Comparison of ENCODE assay signal across 12 cellular contexts in genomic region chr7:99126921-99127553, GRCh38. TPM values are rescaled to one million over a fixed set of nuclear protein-coding genes. Genes with fewer than 3 reads are reported as not detected.
DNase-seq lines count a peak whose midpoint lies in the region; ATAC-seq and TF ChIP-seq lines count a peak whose summit lies in the region.
"Had no signal": no experiment of that assay in that cellular context is flagged by ENCODE, and none has a peak within 500 bp of the region (broad histone marks: within the 10 kb centered on the region; RNA-seq: fewer than 3 reads in every experiment).

No MANE protein-coding gene starts in this region.

- no peak for TF ChIP-seq CTCF in endodermal cell (conservative IDR thresholded peaks at IDR 0.05)

- no peak overlapping the region for H3K4me3 ChIP-seq in endodermal cell (ENCODE audit: low read length)
- no peak overlapping the region for H3K4me3 ChIP-seq in mesendoderm (ENCODE audit: low read length)

- peak overlapping the region; percentile 19 for H3K27ac Mint-ChIP-seq in endodermal cell

- DNase-seq in AG20443 (ENCODE audit: low spot score) (peak; percentile 23), NOMO-1 treated with DMSO at 0.1 percent for 48 hours (lab: John Stamatoyannopoulos, UW; ENCODE audit: unreplicated experiment) (peak; percentile 79), endodermal cell (peak; percentile 64), mesendoderm (peak; percentile 64), NCI-H526 (lab: John Stamatoyannopoulos, UW) (no peak)
- no peak for DNase-seq in activated T-cell treated with anti-CD3 and anti-CD28 coated beads, Interleukin-2, amount 50 U/mL, for 4 hours
- no peak for DNase-seq in activated CD4-positive, CD25-positive, alpha-beta regulatory T cell treated with anti-CD3 and anti-CD28 coated beads, Interleukin-2, amount 50 U/mL, for 72 hours
- DNase-seq: cerebellar nuclear complex, hippocampal formation, NCI-H1105, NCI-H82 had no signal

- no peak overlapping the region for H4K5ac ChIP-seq in mesendoderm (ENCODE audit: low read length)

- H2BK15ac ChIP-seq in mesendoderm (replicated peaks; ENCODE audit: low read depth): no peak overlapping the region

- no peaks in the 10 kb centered on the region for H3K27me3 Mint-ChIP-seq in endodermal cell (ENCODE audit: insufficient read depth)
- no peaks in the 10 kb centered on the region for H3K27me3 Mint-ChIP-seq in activated T-cell treated with anti-CD3 and anti-CD28 coated beads, Interleukin-2, amount 50 U/mL, for 4 hours (ENCODE audit: low read depth)

- no peak overlapping the region for H4K8ac ChIP-seq in mesendoderm (ENCODE audit: low read depth, low read length)

- no peak overlapping the region for H3K56ac ChIP-seq in mesendoderm (ENCODE audit: low read length)

- peaks cover 57% of the 10 kb centered on the region for H3K79me2 ChIP-seq in mesendoderm (ENCODE audit: control insufficient read depth, insufficient read depth, low read length)

- H3K36me3 Mint-ChIP-seq in endodermal cell (ENCODE audit: low read depth): no peaks in the 10 kb centered on the region
- no peaks in the 10 kb centered on the region for H3K36me3 Mint-ChIP-seq in activated T-cell treated with anti-CD3 and anti-CD28 coated beads, Interleukin-2, amount 50 U/mL, for 4 hours (ENCODE audit: insufficient read depth)

- peaks cover 18% of the 10 kb centered on the region for H3K4me1 Mint-ChIP-seq in endodermal cell
- peaks cover 37% of the 10 kb centered on the region for H3K4me1 Mint-ChIP-seq in activated T-cell treated with anti-CD3 and anti-CD28 coated beads, Interleukin-2, amount 50 U/mL, for 4 hours (ENCODE audit: low read depth)

- no peaks in the 10 kb centered on the region for H3K9me3 ChIP-seq in endodermal cell (ENCODE audit: control insufficient read depth, low read length)

- WGBS in endodermal cell (ENCODE audit: insufficient coverage in 1 of 2, insufficient read length in 1 of 2), 2 experiments: 84 to 86% methylated on average over 4 to 14 of the region's 14 CpGs
- WGBS in mesendoderm (ENCODE audit: extremely low coverage, insufficient coverage, low lambda C conversion rate): no CpG with 5 or more reads among the region's 14 CpGs

- H3K27me3 ChIP-seq in endodermal cell (ENCODE audit: control insufficient read depth, insufficient read depth, low read length, poor library complexity, severe bottlenecking) (no peaks in the 10 kb centered on the region), mesendoderm (ENCODE audit: insufficient read depth, low read length, poor library complexity) (no peaks in the 10 kb centered on the region)

- no peak overlapping the region for H3K23ac ChIP-seq in mesendoderm (ENCODE audit: low read length)

- no peak overlapping the region for H3K4me2 ChIP-seq in mesendoderm (ENCODE audit: low read length)

- no peak overlapping the region for H2BK5ac ChIP-seq in mesendoderm (ENCODE audit: low read length)

- H3K36me3 ChIP-seq in endodermal cell (ENCODE audit: control insufficient read depth, insufficient read depth, low read length): no peaks in the 10 kb centered on the region
- no peaks in the 10 kb centered on the region for H3K36me3 ChIP-seq in mesendoderm (ENCODE audit: control insufficient read depth, insufficient read depth, low read length)

- no peak overlapping the region for H3K9ac ChIP-seq in endodermal cell (ENCODE audit: extremely low read depth, low read length, poor library complexity, severe bottlenecking)
- no peak overlapping the region for H3K9ac ChIP-seq in mesendoderm (ENCODE audit: low read length)

- no peak overlapping the region for H3K4me3 Mint-ChIP-seq in endodermal cell
- H3K4me3 Mint-ChIP-seq in activated T-cell treated with anti-CD3 and anti-CD28 coated beads, Interleukin-2, amount 50 U/mL, for 4 hours: no peak overlapping the region

- H3K9me3 Mint-ChIP-seq in endodermal cell: no peaks in the 10 kb centered on the region
- H3K9me3 Mint-ChIP-seq in activated T-cell treated with anti-CD3 and anti-CD28 coated beads, Interleukin-2, amount 50 U/mL, for 4 hours: no peaks in the 10 kb centered on the region

- no peak overlapping the region for H3K27ac ChIP-seq in endodermal cell (ENCODE audit: low read depth, low read length)
- no peak overlapping the region for H3K27ac ChIP-seq in mesendoderm (ENCODE audit: low read depth, low read length)

- H3K79me1 ChIP-seq in mesendoderm (ENCODE audit: low read length): peaks cover 22% of the 10 kb centered on the region

- no peak overlapping the region for H2BK120ac ChIP-seq in mesendoderm (ENCODE audit: low read depth, low read length)

- no peak for ATAC-seq in activated T-cell treated with anti-CD3 and anti-CD28 coated beads, Interleukin-2, amount 50 U/mL, for 4 hours
- ATAC-seq in HG03520 (IDR thresholded peaks at IDR 0.05; ENCODE audit: unreplicated experiment): no peak

- no peak overlapping the region for H3K18ac ChIP-seq in mesendoderm (ENCODE audit: low read length)

- no peak overlapping the region for H2AK5ac ChIP-seq in mesendoderm (ENCODE audit: low read length)

- no peak overlapping the region for H3K4ac ChIP-seq in mesendoderm (ENCODE audit: low read depth, low read length)

- H3K4me1 ChIP-seq in endodermal cell (ENCODE audit: control insufficient read depth, insufficient read depth, low read length) (peaks cover 6% of the 10 kb centered on the region), mesendoderm (ENCODE audit: control insufficient read depth, low read depth, low read length) (peaks cover 4% of the 10 kb centered on the region)

RNA-seq across cellular contexts. Expression of gene SMURF1, which starts 16.9 kb away (rescaled TPM):
- 10 to 100 TPM; 31.6 to 38.1 TPM for total RNA-seq in endodermal cell
- polyA plus RNA-seq in endodermal cell (2013, experiment 1 of 2): 17.8 TPM
- polyA plus RNA-seq in endodermal cell (2013, experiment 2 of 2): 18.9 TPM
- 17.7 TPM for polyA plus RNA-seq in mesendoderm (2013, experiment 1 of 2)
- 16.5 TPM for polyA plus RNA-seq in mesendoderm (2013, experiment 2 of 2)
- total RNA-seq in activated T-cell treated with anti-CD3 and anti-CD28 coated beads, Interleukin-2, amount 50 U/mL, for 4 hours: 10 to 100 TPM; 15.1 to 18.1 (median 17.1) TPM

Comparison
In these comparisons a context has a peak if more than half of its experiments do, and no peak if none do; other contexts are left out.
1. DNase-seq: peak in AG20443 (single experiment), NOMO-1 treated with DMSO at 0.1 percent for 48 hours (single experiment), endodermal cell (single experiment) and mesendoderm (single experiment); none in activated T-cell treated with anti-CD3 and anti-CD28 coated beads, Interleukin-2, amount 50 U/mL, for 4 hours (single experiment), activated CD4-positive, CD25-positive, alpha-beta regulatory T cell treated with anti-CD3 and anti-CD28 coated beads, Interleukin-2, amount 50 U/mL, for 72 hours (single experiment) and NCI-H526 (0 of 2).